In genomic region chr10:73780966-73781365, GRCh38 we compare ENCODE assay signal across 8 cellular contexts. TPM values are rescaled to one million over a fixed set of nuclear protein-coding genes. Genes with fewer than 3 reads are reported as not detected.
A peak's percentile ranks its signal among the peaks of the same experiment; 100 is the strongest.
DNase-seq lines count a peak whose midpoint lies in the region; ATAC-seq and TF ChIP-seq lines count a peak whose summit lies in the region.

No MANE protein-coding gene starts in this region.

- intact Hi-C loops in esophagus muscularis mucosa (cut with DNase I) (no loop called here), prostate gland (cut with DNase I) (no loop called here)

- 0 out of 2 replicates have a peak, but pooled peaks cover 4% of the 10 kb centered on the region for H3K4me1 ChIP-seq in ES-I3 (ENCODE audit: insufficient read depth, low read length)
- peaks cover 33 to 48% (median 43%) of the 10 kb centered on the region in 4 donors for H3K4me1 ChIP-seq in esophagus muscularis mucosa
- peaks cover 5% of the 10 kb centered on the region for H3K4me1 ChIP-seq in prostate gland (replicated peaks)

- DNase-seq in RKO (ENCODE audit: low spot score) (peak; percentile 27), esophagus muscularis mucosa (ENCODE audit: extremely low spot score) (no peak), prostate gland (ENCODE audit: low spot score) (no peak), anterior cingulate cortex (lab: John Stamatoyannopoulos, UW) (no peak), NCI-H1694 treated with DMSO at 0.1 percent for 48 hours (lab: John Stamatoyannopoulos, UW) (no peak)
- no peak for DNase-seq in effector CD4-positive, alpha-beta T cell

- WGBS in esophagus muscularis mucosa, result 31% methylated on average over 11 of the region's 11 CpGs
- WGBS in prostate gland, result 14% methylated on average over 11 of the region's 11 CpGs

- H3K4me3 ChIP-seq in esophagus muscularis mucosa (peak overlapping the region; percentile 71 to 98 (median 90)), prostate gland (peak overlapping the region; percentile 60 to 80)

- ATAC-seq in GM21423 (IDR thresholded peaks at IDR 0.05; ENCODE audit: unreplicated experiment), result no peak

- no peaks in the 10 kb centered on the region for H3K9me3 ChIP-seq in ES-I3 (ENCODE audit: control insufficient read depth, insufficient read depth, low read length)
- no peaks in the 10 kb centered on the region for H3K9me3 ChIP-seq in esophagus muscularis mucosa
- no peaks in the 10 kb centered on the region for H3K9me3 ChIP-seq in prostate gland

- TF ChIP-seq CTCF in esophagus muscularis mucosa (IDR thresholded peaks at IDR 0.05) (no peak), prostate gland (IDR thresholded peaks at IDR 0.05) (no peak)

- peak overlapping the region; percentile 95; the same call in 1 of the 2 replicates for H3K9ac ChIP-seq in ES-I3 (ENCODE audit: low read depth, low read length)

- H3K27ac ChIP-seq in esophagus muscularis mucosa (replicated peaks in 1 of 4) (peak overlapping the region; percentile 89 to 96 (median 92)), prostate gland (peak overlapping the region; percentile 82 to 93)

- TF ChIP-seq EP300 in esophagus muscularis mucosa (IDR thresholded peaks at IDR 0.05), result no peak

- H3K36me3 ChIP-seq in ES-I3 (ENCODE audit: insufficient read depth, low read length) (peaks cover 8% of the 10 kb centered on the region; the same call in 1 of the 2 replicates), esophagus muscularis mucosa (peaks cover 4 to 43% (median 32%) of the 10 kb centered on the region in 4 donors), prostate gland (no peaks in the 10 kb centered on the region)

- TF ChIP-seq POLR2A in esophagus muscularis mucosa (IDR thresholded peaks at IDR 0.05; ENCODE audit: low read depth) (no peak), prostate gland (IDR thresholded peaks at IDR 0.05) (no peak)

- H3K27me3 ChIP-seq in esophagus muscularis mucosa (no peaks in the 10 kb centered on the region), prostate gland (replicated peaks; ENCODE audit: insufficient read depth) (no peaks in the 10 kb centered on the region)

RNA-seq across cellular contexts. Expression of gene CHCHD1, which starts 0.9 kb away (rescaled TPM):
- total RNA-seq in esophagus muscularis mucosa (10 to 100 TPM; 14.9 to 32.0 (median 25.6) TPM), prostate gland (10 to 100 TPM; 33.2 to 55.6 TPM)

RNA-seq across cellular contexts. Expression of gene ZSWIM8, which starts 4.4 kb away (rescaled TPM):
- total RNA-seq in esophagus muscularis mucosa (100 to 1,000 TPM in 3 of 4 donors, 10 to 100 TPM in 1; 66.4 to 123 (median 107) TPM), prostate gland (100 to 1,000 TPM in 1 of 2 donors, 10 to 100 TPM in 1; 80.6 to 246 TPM)

RNA-seq across cellular contexts. Expression of gene NDST2, which starts 30.4 kb away (rescaled TPM):
- total RNA-seq in esophagus muscularis mucosa (10 to 100 TPM; 26.8 to 38.3 (median 31.1) TPM), prostate gland (10 to 100 TPM; 39.7 to 57.4 TPM)

RNA-seq across cellular contexts. Expression of gene SEC24C, which starts 36.8 kb away (rescaled TPM):
- total RNA-seq in esophagus muscularis mucosa (10 to 100 TPM; 42.4 to 61.3 (median 53.5) TPM), prostate gland (10 to 100 TPM; 80.7 to 87.6 TPM)
